ENCODE assay signal across 8 cellular contexts in genomic region chr4:80335554-80336358, GRCh38. TPM values are rescaled to one million over a fixed set of nuclear protein-coding genes. Genes with fewer than 3 reads are reported as not detected.
A peak's percentile ranks its signal among the peaks of the same experiment; 100 is the strongest.
DNase-seq lines count a peak whose midpoint lies in the region; TF ChIP-seq lines count a peak whose summit lies in the region.

Gene CFAP299 (plus strand): TSS chr4:80335730.

- H3K4me1 ChIP-seq in HAP-1 = peaks cover 5% of the 10 kb centered on the region
- peaks cover 0 to 2% of the 10 kb centered on the region in 2 donors for H3K4me1 ChIP-seq in ascending aorta
- no peaks in the 10 kb centered on the region for H3K4me1 ChIP-seq in hepatocyte (ENCODE audit: insufficient read depth)

- 0 out of 2 replicates have a peak, but pooled peaks cover 5% of the 10 kb centered on the region for H3K27me3 ChIP-seq in HAP-1 (ENCODE audit: low read depth)
- H3K27me3 ChIP-seq in MG63 = no peaks in the 10 kb centered on the region
- no peaks in the 10 kb centered on the region for H3K27me3 ChIP-seq in SU-DHL-6 (ENCODE audit: low read length)
- peaks cover 4% of the 10 kb centered on the region for H3K27me3 ChIP-seq in ascending aorta
- peaks cover 42% of the 10 kb centered on the region for H3K27me3 ChIP-seq in hepatocyte

- H3K4me3 ChIP-seq in HAP-1 = peak within 1 kb of the TSS; percentile 40
- peak within 1 kb of the TSS; percentile 63 for H3K4me3 ChIP-seq in MG63
- H3K4me3 ChIP-seq in SU-DHL-6 (ENCODE audit: insufficient read depth, low read length, poor library complexity, severe bottlenecking) = peak within 1 kb of the TSS; percentile 57
- peak within 1 kb of the TSS; percentile 41 to 68 for H3K4me3 ChIP-seq in ascending aorta
- peak within 1 kb of the TSS; percentile 48 for H3K4me3 ChIP-seq in hepatocyte

- no peaks in the 10 kb centered on the region for H3K9me3 ChIP-seq in HAP-1
- H3K9me3 ChIP-seq in MG63 = no peaks in the 10 kb centered on the region
- H3K9me3 ChIP-seq in SU-DHL-6 (ENCODE audit: insufficient read depth, low read length) = no peaks in the 10 kb centered on the region
- H3K9me3 ChIP-seq in ascending aorta = no peaks in the 10 kb centered on the region
- no peaks in the 10 kb centered on the region for H3K9me3 ChIP-seq in hepatocyte (ENCODE audit: low read depth)

- no peaks in the 10 kb centered on the region for H3F3A ChIP-seq in SU-DHL-6 (ENCODE audit: insufficient read depth)

- H2AFZ ChIP-seq in SU-DHL-6 (ENCODE audit: low read depth, low read length, severe bottlenecking) (peak within 1 kb of the TSS; percentile 79), hepatocyte (peak within 1 kb of the TSS; percentile 71)

- no peak for TF ChIP-seq CTCF in SU-DHL-6 (IDR thresholded peaks at IDR 0.05; ENCODE audit: insufficient read depth, low read length, poor library complexity, severe bottlenecking)
- TF ChIP-seq CTCF in ascending aorta (IDR thresholded peaks at IDR 0.05) = peak in 2 of 3 experiments; percentile 18 to 36
- peak; percentile 65 for TF ChIP-seq CTCF in hepatocyte (IDR thresholded peaks at IDR 0.05; ENCODE audit: poor library complexity)

- DNase-seq in GM03348 (ENCODE audit: low spot score) (peak; percentile 95), HAP-1 (ENCODE audit: low spot score in 2 of 2) (peak; percentile 90 to 96), MG63 (peak; percentile 87), ascending aorta (ENCODE audit: low spot score in 2 of 2) (peak in 1 of 2 donors; percentile 76), hepatocyte (ENCODE audit: low spot score) (peak; percentile 91), retina (peak; percentile 97)
- no peak for DNase-seq in central memory CD4-positive, alpha-beta T cell

- in situ Hi-C loops in HAP-1 (cut with MboI; ENCODE audit: low sequenced_read_pairs) = loop anchor here (25.0 kb wide), 1 partner anchor 1398 kb away; the partner anchor contains the start of gene PAQR3

- peak within 1 kb of the TSS; percentile 36; the same call in 1 of the 2 replicates for H3K9ac ChIP-seq in SU-DHL-6 (ENCODE audit: low read length)

- no peaks in the 10 kb centered on the region for H3K9me2 ChIP-seq in SU-DHL-6 (replicated peaks; ENCODE audit: insufficient read depth, low read length)
- H3K9me2 ChIP-seq in hepatocyte (replicated peaks; ENCODE audit: insufficient read depth) = no peaks in the 10 kb centered on the region

- 1% methylated on average over 44 of the region's 49 CpGs for WGBS in hepatocyte (ENCODE audit: low lambda C conversion rate, missing lambda C conversion rate)

- intact Hi-C loops in ascending aorta (cut with DNase I) = no loop called here

- no peaks in the 10 kb centered on the region for H4K20me1 ChIP-seq in SU-DHL-6 (ENCODE audit: low read depth, low read length)
- H4K20me1 ChIP-seq in hepatocyte (ENCODE audit: insufficient read depth, poor library complexity, severe bottlenecking) = no peaks in the 10 kb centered on the region

- H3K27ac ChIP-seq in SU-DHL-6 (ENCODE audit: low read depth, low read length) (no peak within 1 kb of the TSS), ascending aorta (no peak within 1 kb of the TSS), hepatocyte (no peak within 1 kb of the TSS)

- peak within 1 kb of the TSS; percentile 66 for H3K4me2 ChIP-seq in SU-DHL-6 (ENCODE audit: low read depth, low read length, poor library complexity, severe bottlenecking)
- peak within 1 kb of the TSS; percentile 99 for H3K4me2 ChIP-seq in hepatocyte

- H3K36me3 ChIP-seq in HAP-1 (replicated peaks) = no peaks in the 10 kb centered on the region
- no peaks in the 10 kb centered on the region for H3K36me3 ChIP-seq in MG63
- no peaks in the 10 kb centered on the region for H3K36me3 ChIP-seq in SU-DHL-6 (ENCODE audit: low read length)
- no peaks in the 10 kb centered on the region for H3K36me3 ChIP-seq in ascending aorta
- H3K36me3 ChIP-seq in hepatocyte (replicated peaks; ENCODE audit: insufficient read depth, low read depth) = no peaks in the 10 kb centered on the region

- H3K79me2 ChIP-seq in SU-DHL-6 (ENCODE audit: insufficient read depth, low read length) (no peaks in the 10 kb centered on the region), hepatocyte (no peaks in the 10 kb centered on the region)

RNA-seq across cellular contexts. Expression of gene CFAP299, which starts in this region (rescaled TPM):
- 0.76 TPM in 1 of 2 replicates, not detected in the other for total RNA-seq in MG63 (2014; rRNA removed; shearing (Covaris generic); ENCODE audit: low replicate concordance)
- total RNA-seq in ascending aorta (not detected), hepatocyte (0.04 TPM in 1 of 2 replicates, not detected in the other)
- not detected in 2 replicates for polyA plus RNA-seq in hepatocyte

Comparison
In these comparisons a context has a peak if more than half of its experiments do, and no peak if none do; other contexts are left out.
1. Peak in DNase-seq and H3K4me3 ChIP-seq in MG63; RNA of the gene not detected or under 1 TPM.
2. Peak in DNase-seq, H3K4me3 ChIP-seq and H3K4me2 ChIP-seq in hepatocyte; RNA of the gene not detected or under 1 TPM.